ENCODE assay signal across 8 cellular contexts in the genomic region with DNA sequence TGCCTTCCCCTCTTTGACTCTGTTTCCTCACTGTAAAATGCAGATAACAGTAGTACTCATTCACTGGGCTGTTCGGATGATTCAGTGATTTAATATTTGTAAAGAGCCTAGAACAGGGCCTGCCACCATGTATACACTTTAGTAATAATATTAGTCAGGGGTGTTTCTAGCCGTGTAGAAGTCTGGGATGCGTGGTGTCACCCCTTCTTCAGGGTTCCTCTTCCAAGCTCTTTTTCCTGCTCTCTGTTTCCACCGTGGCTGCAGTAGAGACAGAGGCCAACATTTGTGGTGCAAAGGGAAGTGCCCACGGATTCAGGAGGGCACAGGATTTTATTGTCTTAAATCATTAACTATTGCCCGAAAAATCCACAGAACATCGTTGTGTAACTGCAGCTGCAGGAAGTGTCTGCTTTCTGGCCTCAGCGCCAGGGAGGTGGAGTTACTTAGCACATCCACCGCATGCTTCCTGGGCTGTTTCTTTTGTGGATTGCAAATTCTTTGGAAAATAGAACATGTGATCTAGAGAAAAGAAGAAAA.
DNase-seq lines count a peak whose midpoint lies in the region; ATAC-seq, FAIRE-seq and TF ChIP-seq lines count a peak whose summit lies in the region.

No MANE protein-coding gene starts in this region.

- 17 to 21% methylated on average over 9 of the region's 9 CpGs for WGBS in esophagus squamous epithelium, 2 donors

- no peak for FAIRE-seq in GM12892 (lab: Jason Lieb, UNC)

- peak overlapping the region; percentile 40; the same call in 1 of the 2 replicates for H2AFZ ChIP-seq in OCI-LY7 (ENCODE audit: low read length)

- H3K27ac ChIP-seq in OCI-LY7 (ENCODE audit: low read depth, low read length, poor library complexity, severe bottlenecking) = peak overlapping the region; percentile 30
- peak overlapping the region; percentile 41 to 84 (median 78) for H3K27ac ChIP-seq in esophagus squamous epithelium

- POLR2A ChIA-PET in OCI-LY7 (lab: Charles Lee) = interaction anchor here (0.6 to 1.6 kb wide), 7 partner anchors 9 to 60 kb away, joined by 3 to 4 read pairs (median 3); no protein-coding TSS in a partner anchor

- TF ChIP-seq CTCF in OCI-LY7 (conservative IDR thresholded peaks at IDR 0.05; ENCODE audit: low read length) (no peak), esophagus squamous epithelium (IDR thresholded peaks at IDR 0.05) (no peak), omental fat pad (IDR thresholded peaks at IDR 0.05) (no peak)

- H4K20me1 ChIP-seq in OCI-LY7 (ENCODE audit: insufficient read depth, low read length) = no peaks in the 10 kb centered on the region

- H3K9me3 ChIP-seq in OCI-LY7 (ENCODE audit: low read length) (no peaks in the 10 kb centered on the region), esophagus squamous epithelium (no peaks in the 10 kb centered on the region)

- H3K79me2 ChIP-seq in OCI-LY7 (ENCODE audit: insufficient read depth, low read depth, low read length) = peaks cover 36% of the 10 kb centered on the region; the same call in 1 of the 2 replicates

- no TSS peak for BruUV-seq in OCI-LY7 (replicated peaks; lab: Mats Ljungman, UMichigan)

- H3K9me2 ChIP-seq in OCI-LY7 (ENCODE audit: insufficient read depth, low read length) = no peaks in the 10 kb centered on the region

- peak; percentile 19 for ATAC-seq in GM21423 (IDR thresholded peaks at IDR 0.05; ENCODE audit: unreplicated experiment)
- peak; percentile 75 for ATAC-seq in omental fat pad (ENCODE audit: low FRiP score)

- peak overlapping the region; percentile 22 for H3K4me3 ChIP-seq in OCI-LY7 (ENCODE audit: low read depth, low read length, poor library complexity, severe bottlenecking)
- H3K4me3 ChIP-seq in esophagus squamous epithelium = peak overlapping the region in 1 of 4 donors; percentile 31

- DNase-seq in OCI-LY7 (ENCODE audit: low spot score) = peak; percentile 47
- no peak for DNase-seq in esophagus squamous epithelium (lab: John Stamatoyannopoulos, UW)
- no peak for DNase-seq in omental fat pad (ENCODE audit: low spot score)
- no peak for DNase-seq in stimulated activated CD8-positive, alpha-beta memory T cell treated with anti-CD3 and anti-CD28 coated beads, Interleukin-4, amount 100 ng/mL, for 48 hours
- DNase-seq in GM12892 (ENCODE audit: insufficient read length) = no peak
- DNase-seq in activated CD4-positive, alpha-beta T cell treated with anti-CD3 and anti-CD28 coated beads, Interleukin-2, amount 50 U/mL, for 1 hour = no peak
- DNase-seq in effector CD4-positive, alpha-beta T cell = no peak

- intact Hi-C loops in OCI-LY7 (cut with micrococcal nuclease; ENCODE audit: unreplicated experiment) = no loop called here
- intact Hi-C loops in esophagus squamous epithelium (cut with DNase I) = no loop called here

- H3K4me1 ChIP-seq in OCI-LY7 (ENCODE audit: insufficient read depth, low read length, poor library complexity, severe bottlenecking) (peaks cover 50% of the 10 kb centered on the region), esophagus squamous epithelium (peaks cover 0 to 61% (median 33%) of the 10 kb centered on the region in 3 donors)

- H3K4me2 ChIP-seq in OCI-LY7 (ENCODE audit: low read length) = peak overlapping the region; percentile 67

- no peaks in the 10 kb centered on the region for H3K27me3 ChIP-seq in esophagus squamous epithelium

- H3K36me3 ChIP-seq in OCI-LY7 (ENCODE audit: insufficient read depth, low read length) = no peaks in the 10 kb centered on the region
- no peaks in the 10 kb centered on the region for H3K36me3 ChIP-seq in esophagus squamous epithelium

- no peak for TF ChIP-seq POLR2A in esophagus squamous epithelium (IDR thresholded peaks at IDR 0.05)
- no peak for TF ChIP-seq POLR2A in GM12892 (IDR thresholded peaks at IDR 0.05; ENCODE audit: low read depth, low read length)

- CTCF ChIA-PET in OCI-LY7 (lab: Charles Lee; ENCODE audit: unreplicated experiment) = interaction anchor here (0.7 kb wide), 1 partner anchor 11 kb away, joined by 3 read pairs; no protein-coding TSS in a partner anchor
